ENCODE assay signal across 8 cellular contexts in genomic region chr3:25831578-25831977, GRCh38. TPM values are rescaled to one million over a fixed set of nuclear protein-coding genes. Genes with fewer than 3 reads are reported as not detected.
DNase-seq lines count a peak whose midpoint lies in the region; ATAC-seq and TF ChIP-seq lines count a peak whose summit lies in the region.

No MANE protein-coding gene starts in this region.

- H3K4me1 Mint-ChIP-seq in osteocyte (ENCODE audit: unreplicated experiment) = no peaks in the 10 kb centered on the region
- peaks cover under 1% of the 10 kb centered on the region for H3K4me1 Mint-ChIP-seq in activated CD8-positive, alpha-beta memory T cell treated with anti-CD3 and anti-CD28 coated beads, Interleukin-2, amount 10 ng/mL, durations not matched to agents 7 days and 5 days
- peaks cover 0 to 8% (median 4%) of the 10 kb centered on the region in 7 donors for H3K4me1 Mint-ChIP-seq in naive thymus-derived CD4-positive, alpha-beta T cell

- no peak overlapping the region for H3K27ac Mint-ChIP-seq in osteocyte (ENCODE audit: unreplicated experiment)
- H3K27ac Mint-ChIP-seq in activated CD8-positive, alpha-beta memory T cell treated with anti-CD3 and anti-CD28 coated beads, Interleukin-2, amount 10 ng/mL, durations not matched to agents 7 days and 5 days = no peak overlapping the region
- peak overlapping the region in 1 of 9 donors; percentile 23 for H3K27ac Mint-ChIP-seq in naive thymus-derived CD4-positive, alpha-beta T cell

- DNase-seq in NCI-H1105 treated with DMSO at 0.1 percent for 48 hours (lab: John Stamatoyannopoulos, UW) = peak; percentile 10
- DNase-seq in NCI-H1105 (lab: John Stamatoyannopoulos, UW) = no peak
- peak; percentile 34 for DNase-seq in NAMALWA (ENCODE audit: low spot score)
- DNase-seq in cardiac fibroblast (ENCODE audit: low read depth in 2 of 2) = peak; percentile 55
- no peak for DNase-seq in osteocyte (ENCODE audit: extremely low spot score, unreplicated experiment)
- DNase-seq in activated CD8-positive, alpha-beta memory T cell treated with anti-CD3 and anti-CD28 coated beads, Interleukin-2, amount 10 ng/mL, durations not matched to agents 7 days and 5 days = no peak
- no peak for DNase-seq in naive thymus-derived CD4-positive, alpha-beta T cell
- DNase-seq in left lung = no peak

- intact Hi-C loops in naive thymus-derived CD4-positive, alpha-beta T cell (cut with micrococcal nuclease) = loop anchor here (1.0 to 5.0 kb wide), 2 partner anchors 183 to 881 kb away; no protein-coding TSS in a partner anchor
- intact Hi-C loops in left lung (cut with DNase I) = no loop called here

- CTCF ChIA-PET in activated CD8-positive, alpha-beta memory T cell treated with anti-CD3 and anti-CD28 coated beads, Interleukin-2, amount 10 ng/mL, durations not matched to agents 7 days and 5 days (lab: Charles Lee) = interaction anchor here (0.8 to 2.6 kb wide), 3 partner anchors 14 to 183 kb away, joined by 3 to 13 read pairs (median 3); partner anchors contain the start of gene NGLY1
- CTCF ChIA-PET in naive thymus-derived CD4-positive, alpha-beta T cell (lab: Charles Lee) = interaction anchor here (2.5 kb wide), 1 partner anchor 183 kb away, joined by 12 read pairs; no protein-coding TSS in a partner anchor

- H3K27ac ChIP-seq in naive thymus-derived CD4-positive, alpha-beta T cell (ENCODE audit: low read depth, low read length) = no peak overlapping the region
- no peak overlapping the region for H3K27ac ChIP-seq in left lung

- H3K4me1 ChIP-seq in naive thymus-derived CD4-positive, alpha-beta T cell (ENCODE audit: control insufficient read depth in 2 of 2, insufficient read depth in 2 of 2, low read length in 2 of 2) = no peaks in the 10 kb centered on the region
- no peaks in the 10 kb centered on the region for H3K4me1 ChIP-seq in left lung

- TF ChIP-seq CTCF in cardiac fibroblast (IDR thresholded peaks at IDR 0.05; ENCODE audit: low read depth, low read length) (peak; percentile 43), osteocyte (IDR thresholded peaks at IDR 0.05) (peak; percentile 53), left lung (IDR thresholded peaks at IDR 0.05) (no peak)

- H3K4me3 Mint-ChIP-seq in osteocyte (ENCODE audit: unreplicated experiment) = no peak overlapping the region
- no peak overlapping the region for H3K4me3 Mint-ChIP-seq in activated CD8-positive, alpha-beta memory T cell treated with anti-CD3 and anti-CD28 coated beads, Interleukin-2, amount 10 ng/mL, durations not matched to agents 7 days and 5 days
- H3K4me3 Mint-ChIP-seq in naive thymus-derived CD4-positive, alpha-beta T cell = no peak overlapping the region

- H3K4me3 ChIP-seq in cardiac fibroblast (replicated peaks in 1 of 2; ENCODE audit: low read depth in 2 of 2, low read length in 2 of 2) (no peak overlapping the region), left lung (no peak overlapping the region)
- no peak overlapping the region for H3K4me3 ChIP-seq in naive thymus-derived CD4-positive, alpha-beta T cell (ENCODE audit: low read length)

- ATAC-seq in activated CD8-positive, alpha-beta memory T cell treated with anti-CD3 and anti-CD28 coated beads, Interleukin-2, amount 10 ng/mL, durations not matched to agents 7 days and 5 days = no peak
- no peak for ATAC-seq in naive thymus-derived CD4-positive, alpha-beta T cell
- ATAC-seq in left lung = no peak

- no peaks in the 10 kb centered on the region for H3K36me3 ChIP-seq in naive thymus-derived CD4-positive, alpha-beta T cell (ENCODE audit: control insufficient read depth in 2 of 3, insufficient read depth in 3 of 3, low read length in 3 of 3)
- no peaks in the 10 kb centered on the region for H3K36me3 ChIP-seq in left lung

- H3K9me3 Mint-ChIP-seq in osteocyte (ENCODE audit: unreplicated experiment) = no peaks in the 10 kb centered on the region
- no peaks in the 10 kb centered on the region for H3K9me3 Mint-ChIP-seq in activated CD8-positive, alpha-beta memory T cell treated with anti-CD3 and anti-CD28 coated beads, Interleukin-2, amount 10 ng/mL, durations not matched to agents 7 days and 5 days (ENCODE audit: low read depth)
- peaks cover 0 to 5% (median 0%) of the 10 kb centered on the region in 11 donors for H3K9me3 Mint-ChIP-seq in naive thymus-derived CD4-positive, alpha-beta T cell

- H3K36me3 Mint-ChIP-seq in osteocyte (ENCODE audit: unreplicated experiment) = no peaks in the 10 kb centered on the region
- no peaks in the 10 kb centered on the region for H3K36me3 Mint-ChIP-seq in activated CD8-positive, alpha-beta memory T cell treated with anti-CD3 and anti-CD28 coated beads, Interleukin-2, amount 10 ng/mL, durations not matched to agents 7 days and 5 days
- peaks cover 0 to 3% (median 0%) of the 10 kb centered on the region in 5 donors for H3K36me3 Mint-ChIP-seq in naive thymus-derived CD4-positive, alpha-beta T cell

- H3K27me3 ChIP-seq in naive thymus-derived CD4-positive, alpha-beta T cell (ENCODE audit: control insufficient read depth in 2 of 2, insufficient read depth in 2 of 2, low read length in 2 of 2) = no peaks in the 10 kb centered on the region
- no peaks in the 10 kb centered on the region for H3K27me3 ChIP-seq in left lung

- peaks cover 27% of the 10 kb centered on the region for H3K27me3 Mint-ChIP-seq in osteocyte (ENCODE audit: unreplicated experiment)
- H3K27me3 Mint-ChIP-seq in activated CD8-positive, alpha-beta memory T cell treated with anti-CD3 and anti-CD28 coated beads, Interleukin-2, amount 10 ng/mL, durations not matched to agents 7 days and 5 days = peaks cover 2% of the 10 kb centered on the region
- peaks cover 5 to 19% (median 7%) of the 10 kb centered on the region in 5 donors for H3K27me3 Mint-ChIP-seq in naive thymus-derived CD4-positive, alpha-beta T cell

- POLR2A ChIA-PET in naive thymus-derived CD4-positive, alpha-beta T cell (lab: Charles Lee) = no interaction called here

- H3K9me3 ChIP-seq in naive thymus-derived CD4-positive, alpha-beta T cell (ENCODE audit: control insufficient read depth in 2 of 3, low read length in 3 of 3) = no peaks in the 10 kb centered on the region
- no peaks in the 10 kb centered on the region for H3K9me3 ChIP-seq in left lung

RNA-seq across cellular contexts. Expression of gene OXSM, which starts 41.7 kb away (rescaled TPM):
- total RNA-seq in osteocyte = 7.7 and 8.3 TPM in 2 replicates
- total RNA-seq in activated CD8-positive, alpha-beta memory T cell treated with anti-CD3 and anti-CD28 coated beads, Interleukin-2, amount 10 ng/mL, durations not matched to agents 7 days and 5 days = 10 to 100 TPM; 10.7 to 12.0 TPM
- total RNA-seq in naive thymus-derived CD4-positive, alpha-beta T cell = 10 to 100 TPM; 10.6 to 16.5 (median 13.2) TPM
- 10 to 100 TPM; 14.6 to 21.2 TPM for polyA plus RNA-seq in naive thymus-derived CD4-positive, alpha-beta T cell
- 1 to 10 TPM; 8.6 to 8.9 TPM for total RNA-seq in left lung

RNA-seq across cellular contexts. Expression of gene NGLY1, which starts 48.3 kb away (rescaled TPM):
- total RNA-seq in osteocyte (28.9 and 29.6 TPM in 2 replicates), left lung (10 to 100 TPM; 31.2 to 39.0 TPM)
- 10 to 100 TPM; 41.2 to 70.0 TPM for total RNA-seq in activated CD8-positive, alpha-beta memory T cell treated with anti-CD3 and anti-CD28 coated beads, Interleukin-2, amount 10 ng/mL, durations not matched to agents 7 days and 5 days
- 10 to 100 TPM; 66.1 to 84.1 (median 70.4) TPM for total RNA-seq in naive thymus-derived CD4-positive, alpha-beta T cell
- 10 to 100 TPM; 39.7 to 53.0 TPM for polyA plus RNA-seq in naive thymus-derived CD4-positive, alpha-beta T cell

Comparison
In these comparisons a context has a peak if more than half of its experiments do, and no peak if none do; other contexts are left out.
1. DNase-seq: peak in NCI-H1105 treated with DMSO at 0.1 percent for 48 hours (single experiment), NAMALWA (single experiment) and cardiac fibroblast (2 of 2); none in NCI-H1105 (single experiment), osteocyte (single experiment), activated CD8-positive, alpha-beta memory T cell treated with anti-CD3 and anti-CD28 coated beads, Interleukin-2, amount 10 ng/mL, durations not matched to agents 7 days and 5 days (single experiment), naive thymus-derived CD4-positive, alpha-beta T cell (0 of 9) and left lung (0 of 2).
2. CTCF ChIP-seq: peak in cardiac fibroblast (single experiment) and osteocyte (single experiment); none in left lung (0 of 2).
3. intact Hi-C loops: an anchor here in naive thymus-derived CD4-positive, alpha-beta T cell (1.0 to 5.0 kb wide); none called in left lung.